In the genomic region with DNA sequence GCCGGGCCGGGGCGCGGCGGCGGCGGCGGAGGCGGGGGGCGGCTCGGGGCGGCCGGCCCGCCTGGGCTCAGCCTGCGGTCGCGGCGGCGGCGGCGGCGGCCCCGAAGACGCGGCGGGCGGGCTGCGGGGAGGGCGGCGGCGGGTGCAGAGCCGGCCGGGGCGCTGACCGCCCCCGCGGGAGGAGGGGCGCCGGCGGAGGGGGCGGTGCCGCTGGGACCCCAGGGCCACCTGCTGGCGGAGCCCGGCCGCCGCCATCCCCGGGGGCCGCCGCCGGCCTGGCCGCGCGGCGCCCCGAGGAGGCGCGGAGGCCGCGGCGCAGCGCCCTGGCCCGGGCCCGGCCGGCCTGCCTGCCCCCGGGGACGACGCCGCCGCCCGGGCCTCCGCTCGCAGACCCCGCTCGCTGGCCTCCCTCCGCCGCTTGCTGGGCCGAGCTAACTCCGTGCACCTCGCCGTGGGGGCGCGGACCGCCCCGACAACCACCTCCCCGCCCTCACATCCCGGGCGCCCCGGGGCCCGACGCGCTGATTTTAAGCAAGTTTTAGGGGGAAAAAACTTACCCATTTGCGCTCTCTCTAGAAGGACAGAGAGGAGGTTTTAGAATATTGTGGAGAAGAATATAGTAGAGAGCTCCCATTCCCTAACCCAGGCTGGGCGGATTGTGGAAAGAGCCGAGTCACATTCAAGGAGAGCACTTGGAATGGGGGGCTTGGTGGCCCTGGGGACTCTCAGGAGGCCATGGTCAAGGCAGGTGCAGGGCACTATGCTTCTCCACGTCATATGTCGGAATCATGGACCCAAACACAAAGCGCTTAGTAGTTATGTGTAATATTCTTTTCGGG, we compare ENCODE assay signal across 8 cellular contexts. TPM values are rescaled to one million over a fixed set of nuclear protein-coding genes. Genes with fewer than 3 reads are reported as not detected.
DNase-seq lines count a peak whose midpoint lies in the region; ATAC-seq and TF ChIP-seq lines count a peak whose summit lies in the region.

A gene with protein sequence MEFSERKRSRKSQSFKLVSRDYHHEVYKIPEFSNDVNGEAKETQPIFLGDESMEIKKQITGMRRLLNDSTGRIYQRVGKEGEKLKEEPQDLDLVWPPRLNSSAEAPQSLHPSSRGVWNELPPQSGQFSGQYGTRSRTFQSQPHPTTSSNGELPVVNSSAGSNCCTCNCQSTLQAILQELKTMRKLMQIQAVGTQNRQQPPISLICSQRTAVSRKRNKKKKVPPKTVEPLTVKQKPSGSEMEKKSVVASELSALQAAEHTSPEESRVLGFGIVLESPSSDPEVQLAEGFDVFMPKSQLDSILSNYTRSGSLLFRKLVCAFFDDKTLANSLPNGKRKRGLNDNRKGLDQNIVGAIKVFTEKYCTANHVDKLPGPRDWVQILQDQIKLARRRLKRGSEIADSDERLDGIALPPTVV (minus strand): TSS at position 140 of the 839 bp plus-strand sequence. CDS start 481 bp downstream, outside the sequence.

- no peaks in the 10 kb centered on the region for H3K9me3 ChIP-seq in mucosa of descending colon
- H3K9me3 ChIP-seq in upper lobe of right lung, result no peaks in the 10 kb centered on the region

- POLR2A ChIA-PET in activated CD4-positive, alpha-beta memory T cell treated with anti-CD3 and anti-CD28 coated beads for 36 hours (lab: Charles Lee), result no interaction called here
- POLR2A ChIA-PET in activated CD4-positive, alpha-beta memory T cell treated with anti-CD3 and anti-CD28 coated beads, Interleukin-2, amount 10 ng/mL, durations not matched to agents 7 days and 5 days (lab: Charles Lee), result no interaction called here

- H3K4me3 Mint-ChIP-seq in activated CD4-positive, alpha-beta memory T cell treated with anti-CD3 and anti-CD28 coated beads for 36 hours, result peak within 1 kb of the TSS; percentile 54
- no peak within 1 kb of the TSS for H3K4me3 Mint-ChIP-seq in activated CD4-positive, alpha-beta memory T cell treated with anti-CD3 and anti-CD28 coated beads, Interleukin-2, amount 10 ng/mL, durations not matched to agents 7 days and 5 days

- no peak for DNase-seq in activated CD4-positive, alpha-beta memory T cell treated with anti-CD3 and anti-CD28 coated beads for 36 hours
- no peak for DNase-seq in activated CD4-positive, alpha-beta memory T cell treated with anti-CD3 and anti-CD28 coated beads, Interleukin-2, amount 10 ng/mL, durations not matched to agents 7 days and 5 days
- DNase-seq in SK-N-DZ (ENCODE audit: low spot score), result peak; percentile 22
- DNase-seq in epithelial cell of esophagus (ENCODE audit: low read depth), result peak; percentile 16
- peak; percentile 43 to 63 (median 50) for DNase-seq in mucosa of descending colon
- DNase-seq in upper lobe of right lung, result peak; percentile 74

- H3K27ac ChIP-seq in upper lobe of right lung, result peak within 1 kb of the TSS; percentile 51

- CTCF ChIA-PET in activated CD4-positive, alpha-beta memory T cell treated with anti-CD3 and anti-CD28 coated beads for 36 hours (lab: Charles Lee), result no interaction called here
- CTCF ChIA-PET in activated CD4-positive, alpha-beta memory T cell treated with anti-CD3 and anti-CD28 coated beads, Interleukin-2, amount 10 ng/mL, durations not matched to agents 7 days and 5 days (lab: Charles Lee), result no interaction called here

- no peak for TF ChIP-seq CTCF in epithelial cell of esophagus (IDR thresholded peaks at IDR 0.05; ENCODE audit: insufficient read depth, low read depth, low read length, missing control alignments)
- TF ChIP-seq CTCF in mucosa of descending colon (IDR thresholded peaks at IDR 0.05), result no peak
- no peak for TF ChIP-seq CTCF in upper lobe of right lung (IDR thresholded peaks at IDR 0.05)

- H3K27me3 Mint-ChIP-seq in activated CD4-positive, alpha-beta memory T cell treated with anti-CD3 and anti-CD28 coated beads for 36 hours, result peaks cover 49% of the 10 kb centered on the region
- peaks cover 63% of the 10 kb centered on the region for H3K27me3 Mint-ChIP-seq in activated CD4-positive, alpha-beta memory T cell treated with anti-CD3 and anti-CD28 coated beads, Interleukin-2, amount 10 ng/mL, durations not matched to agents 7 days and 5 days

- intact Hi-C loops in activated CD4-positive, alpha-beta memory T cell treated with anti-CD3 and anti-CD28 coated beads for 36 hours (cut with micrococcal nuclease), result no loop called here
- intact Hi-C loops in mucosa of descending colon (cut with DNase I, micrococcal nuclease) (no loop called here), upper lobe of right lung (cut with DNase I) (no loop called here)

- H3K36me3 Mint-ChIP-seq in activated CD4-positive, alpha-beta memory T cell treated with anti-CD3 and anti-CD28 coated beads for 36 hours, result no peaks in the 10 kb centered on the region
- no peaks in the 10 kb centered on the region for H3K36me3 Mint-ChIP-seq in activated CD4-positive, alpha-beta memory T cell treated with anti-CD3 and anti-CD28 coated beads, Interleukin-2, amount 10 ng/mL, durations not matched to agents 7 days and 5 days (ENCODE audit: low read depth)

- H3K4me3 ChIP-seq in epithelial cell of esophagus (ENCODE audit: low read length) (peak within 1 kb of the TSS; percentile 36), mucosa of descending colon (peak within 1 kb of the TSS; percentile 56), upper lobe of right lung (peak within 1 kb of the TSS; percentile 56)

- ATAC-seq in mucosa of descending colon, result peak; percentile 73
- peak; percentile 93 for ATAC-seq in upper lobe of right lung
- ATAC-seq in HG03520 (IDR thresholded peaks at IDR 0.05; ENCODE audit: unreplicated experiment), result no peak
- no peak for ATAC-seq in HG03175 (IDR thresholded peaks at IDR 0.05; ENCODE audit: unreplicated experiment)

- H3K4me1 Mint-ChIP-seq in activated CD4-positive, alpha-beta memory T cell treated with anti-CD3 and anti-CD28 coated beads for 36 hours (ENCODE audit: low read depth), result peaks cover 2% of the 10 kb centered on the region
- H3K4me1 Mint-ChIP-seq in activated CD4-positive, alpha-beta memory T cell treated with anti-CD3 and anti-CD28 coated beads, Interleukin-2, amount 10 ng/mL, durations not matched to agents 7 days and 5 days, result peaks cover 3% of the 10 kb centered on the region

- no peaks in the 10 kb centered on the region for H3K27me3 ChIP-seq in upper lobe of right lung

- H3K36me3 ChIP-seq in mucosa of descending colon (ENCODE audit: low read depth) (no peaks in the 10 kb centered on the region), upper lobe of right lung (no peaks in the 10 kb centered on the region)

- H3K4me1 ChIP-seq in mucosa of descending colon (ENCODE audit: low read depth) (peaks cover 13% of the 10 kb centered on the region), upper lobe of right lung (peaks cover 6% of the 10 kb centered on the region)

- no peaks in the 10 kb centered on the region for H3K9me3 Mint-ChIP-seq in activated CD4-positive, alpha-beta memory T cell treated with anti-CD3 and anti-CD28 coated beads for 36 hours
- no peaks in the 10 kb centered on the region for H3K9me3 Mint-ChIP-seq in activated CD4-positive, alpha-beta memory T cell treated with anti-CD3 and anti-CD28 coated beads, Interleukin-2, amount 10 ng/mL, durations not matched to agents 7 days and 5 days

- H3K27ac Mint-ChIP-seq in activated CD4-positive, alpha-beta memory T cell treated with anti-CD3 and anti-CD28 coated beads for 36 hours, result no peak within 1 kb of the TSS
- no peak within 1 kb of the TSS for H3K27ac Mint-ChIP-seq in activated CD4-positive, alpha-beta memory T cell treated with anti-CD3 and anti-CD28 coated beads, Interleukin-2, amount 10 ng/mL, durations not matched to agents 7 days and 5 days

RNA-seq across cellular contexts. Expression of the gene that starts here (rescaled TPM):
- not detected for total RNA-seq in activated CD4-positive, alpha-beta memory T cell treated with anti-CD3 and anti-CD28 coated beads for 36 hours
- total RNA-seq in activated CD4-positive, alpha-beta memory T cell treated with anti-CD3 and anti-CD28 coated beads, Interleukin-2, amount 10 ng/mL, durations not matched to agents 7 days and 5 days, result not detected
- 11.7 and 17.8 TPM in 2 replicates for polyA plus RNA-seq in SK-N-DZ (2014; cell fraction: cytosol; rRNA removed)
- 11.4 and 16.7 TPM in 2 replicates for polyA plus RNA-seq in SK-N-DZ (2014; cell fraction: nucleus; rRNA removed)
- total RNA-seq in mucosa of descending colon, result 10 to 100 TPM; 17.1 to 33.4 (median 28.7) TPM
- total RNA-seq in upper lobe of right lung, result 31.1 TPM

Comparison
In these comparisons a context has a peak if more than half of its experiments do, and no peak if none do; other contexts are left out.
1. RNA of the gene that starts here (total RNA-seq): 31.1 TPM in upper lobe of right lung (single experiment) and 17.1 to 33.4 TPM in mucosa of descending colon; not detected in activated CD4-positive, alpha-beta memory T cell treated with anti-CD3 and anti-CD28 coated beads for 36 hours and not detected in activated CD4-positive, alpha-beta memory T cell treated with anti-CD3 and anti-CD28 coated beads, Interleukin-2, amount 10 ng/mL, durations not matched to agents 7 days and 5 days; every median in the first group is over 10 times any median in the second.
2. DNase-seq: peak in SK-N-DZ (single experiment), epithelial cell of esophagus (single experiment), mucosa of descending colon (3 of 3) and upper lobe of right lung (single experiment); none in activated CD4-positive, alpha-beta memory T cell treated with anti-CD3 and anti-CD28 coated beads for 36 hours (single experiment) and activated CD4-positive, alpha-beta memory T cell treated with anti-CD3 and anti-CD28 coated beads, Interleukin-2, amount 10 ng/mL, durations not matched to agents 7 days and 5 days (single experiment).
3. ATAC-seq: peak in mucosa of descending colon (single experiment) and upper lobe of right lung (single experiment); none in HG03520 (single experiment) and HG03175 (single experiment).
4. Peak in every context shown above with its lines, with median percentiles within 50 percentile points of each other: H3K4me3 ChIP-seq.